In the genomic region with DNA sequence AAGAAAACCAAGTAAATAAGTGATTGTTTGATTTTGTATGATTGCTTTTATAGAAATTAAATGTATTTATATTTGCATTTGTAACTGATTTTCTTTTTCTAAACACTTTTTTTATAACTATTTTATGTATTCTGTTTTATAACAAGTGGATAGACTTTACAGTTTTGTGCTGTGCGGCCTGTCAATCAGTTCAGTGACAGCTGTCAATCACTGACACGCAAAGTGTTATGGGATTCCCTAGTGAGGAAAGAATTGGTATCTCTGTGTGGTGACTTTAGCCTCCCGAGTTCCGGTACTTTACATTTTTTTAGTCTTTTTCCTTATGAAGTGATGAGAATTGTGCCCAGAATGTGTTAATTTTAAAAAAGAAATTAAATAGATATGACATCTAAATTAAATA, we compare ENCODE assay signal across 12 cellular contexts. TPM values are rescaled to one million over a fixed set of nuclear protein-coding genes. Genes with fewer than 3 reads are reported as not detected.
"Had no signal": no experiment of that assay in that cellular context is flagged by ENCODE, and none has a peak within 500 bp of the region (broad histone marks: within the 10 kb centered on the region; RNA-seq: fewer than 3 reads in every experiment).

No MANE protein-coding gene starts in this region.

- H3K4me2 ChIP-seq: KMS-11 had no signal

- H3K9me3 Mint-ChIP-seq: H9 had no signal

- H3K27ac ChIP-seq: GM23248, KMS-11 had no signal

- H3K4me3 ChIP-seq: GM23248 had no signal

- DNase-seq: GM23248, GOT3, H9, HCEC 1CT, IMR-90, Karpas-422, KBM-7 had no signal

- FAIRE-seq: HTR-8/SVneo had no signal

- H3K27ac Mint-ChIP-seq: H9 had no signal

- H3K9ac ChIP-seq: GM23248, KMS-11 had no signal

- H2AFZ ChIP-seq: GM23248 had no signal

- H3K4me3 Mint-ChIP-seq: H9 had no signal

- H3K4me1 Mint-ChIP-seq: H9 had no signal

RNA-seq across cellular contexts. Expression of gene GPR151, which starts 16.3 kb away (rescaled TPM):
- total RNA-seq: GM23248, H4, H9, HT-29, IMR-90, LHCN-M2 had no signal
- polyA plus RNA-seq: GM23248, IMR-90 had no signal
